In genomic region chr9:9949368-9949767, GRCh38 we compare ENCODE assay signal across 29 cellular contexts.
"Had no signal": no experiment of that assay in that cellular context is flagged by ENCODE, and none has a peak within 500 bp of the region (broad histone marks: within the 10 kb centered on the region; RNA-seq: fewer than 3 reads in every experiment).

No MANE protein-coding gene starts in this region.

- H3K9me3 Mint-ChIP-seq: activated CD4-positive, alpha-beta T cell treated with anti-CD3 and anti-CD28 coated beads, Interleukin-2, amount 10 ng/mL, durations not matched to agents 24 days and 14 days; activated naive CD4-positive, alpha-beta T cell treated with anti-CD3 and anti-CD28 coated beads, Interleukin-2, amount 50 U/mL, for 72 hours; activated naive CD8-positive, alpha-beta T cell treated with anti-CD3 and anti-CD28 coated beads, Interleukin-2, amount 50 U/mL, for 24 hours; activated T-cell treated with anti-CD3 and anti-CD28 coated beads, Interleukin-2, amount 50 U/mL, for 4 hours; T-helper 1 cell treated with Interleukin-12 subunit alpha and Interleukin-12 subunit beta and Interleukin-4 antibody, amounts not matched to agents 30 μg/mL and 1 μg/mL, for 36 hours had no signal

- H3K27me3 ChIP-seq: brain microvascular endothelial cell, MG63, SJSA1 had no signal

- H3K4me3 Mint-ChIP-seq: activated CD4-positive, alpha-beta T cell treated with anti-CD3 and anti-CD28 coated beads, Interleukin-2, amount 10 ng/mL, durations not matched to agents 24 days and 14 days; activated CD8-positive, alpha-beta memory T cell treated with anti-CD3 and anti-CD28 coated beads, Interleukin-2, amount 10 ng/mL, durations not matched to agents 7 days and 5 days; activated naive CD8-positive, alpha-beta T cell treated with anti-CD3 and anti-CD28 coated beads, Interleukin-2, amount 50 U/mL, for 24 hours; activated T-cell treated with anti-CD3 and anti-CD28 coated beads, Interleukin-2, amount 50 U/mL, for 4 hours; T-helper 1 cell treated with Interleukin-12 subunit alpha and Interleukin-12 subunit beta and Interleukin-4 antibody, amounts not matched to agents 30 μg/mL and 1 μg/mL, for 36 hours had no signal

- H3K9me3 ChIP-seq: MG63, SJSA1 had no signal

- H3K4me1 ChIP-seq: SJSA1 had no signal

- H3K27ac Mint-ChIP-seq: activated CD4-positive, alpha-beta T cell treated with anti-CD3 and anti-CD28 coated beads, Interleukin-2, amount 10 ng/mL, durations not matched to agents 24 days and 14 days; activated CD8-positive, alpha-beta memory T cell treated with anti-CD3 and anti-CD28 coated beads, Interleukin-2, amount 10 ng/mL, durations not matched to agents 7 days and 5 days; activated naive CD4-positive, alpha-beta T cell treated with anti-CD3 and anti-CD28 coated beads, Interleukin-2, amount 50 U/mL, for 72 hours; activated naive CD8-positive, alpha-beta T cell treated with anti-CD3 and anti-CD28 coated beads, Interleukin-2, amount 50 U/mL, for 24 hours; T-helper 1 cell treated with Interleukin-12 subunit alpha and Interleukin-12 subunit beta and Interleukin-4 antibody, amounts not matched to agents 30 μg/mL and 1 μg/mL, for 36 hours had no signal

- H3K36me3 Mint-ChIP-seq: activated CD8-positive, alpha-beta memory T cell treated with anti-CD3 and anti-CD28 coated beads, Interleukin-2, amount 10 ng/mL, durations not matched to agents 7 days and 5 days; activated naive CD4-positive, alpha-beta T cell treated with anti-CD3 and anti-CD28 coated beads, Interleukin-2, amount 50 U/mL, for 72 hours had no signal

- H3K4me1 Mint-ChIP-seq: activated CD4-positive, alpha-beta T cell treated with anti-CD3 and anti-CD28 coated beads, Interleukin-2, amount 10 ng/mL, durations not matched to agents 24 days and 14 days; activated CD8-positive, alpha-beta memory T cell treated with anti-CD3 and anti-CD28 coated beads, Interleukin-2, amount 10 ng/mL, durations not matched to agents 7 days and 5 days; activated naive CD8-positive, alpha-beta T cell treated with anti-CD3 and anti-CD28 coated beads, Interleukin-2, amount 50 U/mL, for 24 hours had no signal

- DNase-seq: activated CD4-positive, alpha-beta T cell treated with anti-CD3 and anti-CD28 coated beads, Interleukin-2, amount 10 ng/mL, durations not matched to agents 24 days and 14 days; activated CD4-positive, alpha-beta T cell treated with anti-CD3 and anti-CD28 coated beads, Interleukin-2, amount 50 U/mL, for 48 hours; activated CD4-positive, CD25-positive, alpha-beta regulatory T cell treated with anti-CD3 and anti-CD28 coated beads, Interleukin-2, amount 50 U/mL, for 72 hours; activated CD8-positive, alpha-beta memory T cell treated with anti-CD3 and anti-CD28 coated beads, Interleukin-2, amount 10 ng/mL, durations not matched to agents 7 days and 5 days; activated effector memory CD4-positive, alpha-beta T cell treated with anti-CD3 and anti-CD28 coated beads, Interleukin-2, amount 50 U/mL, for 16 hours; activated naive CD4-positive, alpha-beta T cell treated with Interleukin-2 at 50 U/mL for 16 hours; activated naive CD8-positive, alpha-beta T cell treated with anti-CD3 and anti-CD28 coated beads, Interleukin-2, amount 50 U/mL, for 24 hours; activated T-cell treated with anti-CD3 and anti-CD28 coated beads, Interleukin-2, amount 50 U/mL, for 4 hours; amygdala; MG63; MV-4-11; NCI-H1092 treated with DMSO at 0.1 percent for 48 hours; NCI-H1417 treated with DMSO at 0.1 percent for 48 hours; NCI-H1694; NCI-H2029 treated with DMSO at 0.1 percent for 48 hours; NCI-H345; NCI-H510A; NCI-H526 treated with DMSO at 0.1 percent for 48 hours; NCI-H82; NK-92 treated with Interleukin-12 subunit alpha and Interleukin-12 subunit beta, amount 100 ng/mL, for 24 hours; OCI-M1; SHP77 had no signal

- H3K36me3 ChIP-seq: brain microvascular endothelial cell, MG63, SJSA1 had no signal

- H3K4me3 ChIP-seq: MG63, SJSA1 had no signal

- ATAC-seq: activated CD8-positive, alpha-beta memory T cell treated with anti-CD3 and anti-CD28 coated beads, Interleukin-2, amount 10 ng/mL, durations not matched to agents 7 days and 5 days; activated naive CD4-positive, alpha-beta T cell treated with anti-CD3 and anti-CD28 coated beads, Interleukin-2, amount 50 U/mL, for 72 hours; activated naive CD8-positive, alpha-beta T cell treated with anti-CD3 and anti-CD28 coated beads, Interleukin-2, amount 50 U/mL, for 24 hours; activated T-cell treated with anti-CD3 and anti-CD28 coated beads, Interleukin-2, amount 50 U/mL, for 4 hours; Panc1; SK-N-SH treated with all-trans-retinoic acid at 6 μM for 48 hours had no signal

- H3K27ac ChIP-seq: RWPE1, SJSA1 had no signal

- H3K27me3 Mint-ChIP-seq: activated CD4-positive, alpha-beta T cell treated with anti-CD3 and anti-CD28 coated beads, Interleukin-2, amount 10 ng/mL, durations not matched to agents 24 days and 14 days; activated CD8-positive, alpha-beta memory T cell treated with anti-CD3 and anti-CD28 coated beads, Interleukin-2, amount 10 ng/mL, durations not matched to agents 7 days and 5 days; activated naive CD8-positive, alpha-beta T cell treated with anti-CD3 and anti-CD28 coated beads, Interleukin-2, amount 50 U/mL, for 24 hours had no signal
